ENCODE assay signal across 24 cellular contexts in genomic region chr14:35515916-35516315, GRCh38. TPM values are rescaled to one million over a fixed set of nuclear protein-coding genes. Genes with fewer than 3 reads are reported as not detected.
"Had no signal": no experiment of that assay in that cellular context is flagged by ENCODE, and none has a peak within 500 bp of the region (broad histone marks: within the 10 kb centered on the region; RNA-seq: fewer than 3 reads in every experiment).

No MANE protein-coding gene starts in this region.

- H3K4me3 ChIP-seq: colonic mucosa, esophagus muscularis mucosa, gastrocnemius medialis, heart right ventricle, left lung, lower lobe of right lung had no signal

- H3K4me1 Mint-ChIP-seq: memory B cell; naive thymus-derived CD4-positive, alpha-beta T cell had no signal

- H3K27ac Mint-ChIP-seq: dendritic cell treated with granulocyte-macrophage colony-stimulating factor and Interleukin-4, amounts not matched to agents 40 ng/mL and 50 ng/mL, for 4 days; memory B cell; naive thymus-derived CD4-positive, alpha-beta T cell had no signal

- ATAC-seq: foreskin keratinocyte; gastrocnemius medialis; heart right ventricle; left cardiac atrium; left lung; left ventricle myocardium superior; lower lobe of right lung; naive thymus-derived CD4-positive, alpha-beta T cell had no signal

- DNase-seq: colonic mucosa; cortex of kidney; effector CD8-positive, alpha-beta T cell; foreskin keratinocyte; gastrocnemius medialis; glutamatergic neuron; head of caudate nucleus; heart right ventricle; hippocampal formation; left cardiac atrium; left lung; left ventricle myocardium superior; lower lobe of right lung; mesendoderm; midbrain; naive thymus-derived CD4-positive, alpha-beta T cell had no signal

- H3K4me1 ChIP-seq: colonic mucosa, esophagus muscularis mucosa, foreskin keratinocyte, gastrocnemius medialis, heart right ventricle, left lung, lower lobe of right lung had no signal

- H3K9me3 Mint-ChIP-seq: dendritic cell treated with granulocyte-macrophage colony-stimulating factor and Interleukin-4, amounts not matched to agents 40 ng/mL and 50 ng/mL, for 4 days; memory B cell; naive thymus-derived CD4-positive, alpha-beta T cell had no signal

- FAIRE-seq: endothelial cell of umbilical vein, islet of Langerhans, keratinocyte had no signal

- H3K4me3 Mint-ChIP-seq: dendritic cell treated with granulocyte-macrophage colony-stimulating factor and Interleukin-4, amounts not matched to agents 40 ng/mL and 50 ng/mL, for 4 days; memory B cell; naive thymus-derived CD4-positive, alpha-beta T cell had no signal

- H3K36me3 Mint-ChIP-seq: memory B cell; naive thymus-derived CD4-positive, alpha-beta T cell had no signal

- H3K27ac ChIP-seq: colonic mucosa, esophagus muscularis mucosa, foreskin keratinocyte, gastrocnemius medialis, heart right ventricle, left lung, lower lobe of right lung had no signal

- H3K27me3 Mint-ChIP-seq: memory B cell had no signal

- H3K9me3 ChIP-seq: colonic mucosa, esophagus muscularis mucosa, gastrocnemius medialis, heart right ventricle, left lung, lower lobe of right lung had no signal

RNA-seq across cellular contexts. Expression of gene INSM2, which starts 18.0 kb away (rescaled TPM):
- polyA plus RNA-seq: endothelial cell of umbilical vein; esophagus; fibroblast of lung; foreskin keratinocyte; heart right ventricle; keratinocyte; naive thymus-derived CD4-positive, alpha-beta T cell had no signal
